ENCODE assay signal across 1 cellular context in genomic region chr5:113293613-113294340, GRCh38.
TF ChIP-seq lines count a peak whose summit lies in the region.

No MANE protein-coding gene starts in this region.

TF ChIP-seq in GM23338, 12 proteins besides CTCF, POLR2A, EP300 and RAD21 (continued from another document):
- TF ChIP-seq REST (IDR thresholded peaks at IDR 0.05; ENCODE audit: unreplicated experiment) (no peak), ETS1 (IDR thresholded peaks at IDR 0.05) (no peak)
